ENCODE assay signal across 9 cellular contexts in the genomic region with DNA sequence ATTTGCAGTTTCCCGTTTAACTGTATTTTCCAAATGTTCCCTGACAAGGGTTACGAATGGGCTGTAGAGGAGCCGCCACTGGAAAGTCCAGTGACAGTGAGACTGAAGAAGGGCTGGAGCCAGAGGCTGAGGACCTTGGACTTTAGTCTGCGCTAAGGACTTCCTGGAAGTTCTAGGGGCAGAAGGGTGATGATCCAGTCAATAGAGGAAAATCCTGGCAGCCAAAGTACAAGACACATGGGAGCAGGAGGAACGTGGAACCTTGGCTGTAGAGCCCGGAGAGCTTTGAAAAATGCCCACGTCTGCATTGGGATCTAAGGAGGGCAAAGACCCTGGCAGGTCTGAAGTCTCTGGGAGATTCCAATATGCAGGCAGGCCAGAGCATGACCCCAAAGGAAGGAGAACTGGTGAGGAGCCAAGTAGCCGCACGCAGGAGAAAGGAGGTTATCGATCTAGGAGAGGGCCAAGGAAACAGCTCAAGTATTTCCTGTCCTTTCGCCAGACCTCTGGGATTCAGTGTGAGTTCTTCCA. TPM values are rescaled to one million over a fixed set of nuclear protein-coding genes. Genes with fewer than 3 reads are reported as not detected.
DNase-seq lines count a peak whose midpoint lies in the region; ATAC-seq and TF ChIP-seq lines count a peak whose summit lies in the region.
"Had no signal": no experiment of that assay in that cellular context is flagged by ENCODE, and none has a peak within 500 bp of the region (broad histone marks: within the 10 kb centered on the region; RNA-seq: fewer than 3 reads in every experiment).

No MANE protein-coding gene starts in this region.

- H3K9me3 Mint-ChIP-seq in activated CD8-positive, alpha-beta T cell treated with anti-CD3 and anti-CD28 coated beads for 36 hours = peaks cover 20% of the 10 kb centered on the region

- TF ChIP-seq CTCF in HCT116 (IDR thresholded peaks at IDR 0.05 in 2 of 3, conservative IDR thresholded peaks at IDR 0.05 in 1 of 3; ENCODE audit: borderline replicate concordance in 1 of 3, insufficient read depth in 1 of 3, low read depth in 2 of 3, low read length in 2 of 3) (no peak), gastroesophageal sphincter (IDR thresholded peaks at IDR 0.05) (no peak)
- no peak for TF ChIP-seq CTCF in activated CD8-positive, alpha-beta T cell treated with anti-CD3 and anti-CD28 coated beads for 36 hours (IDR thresholded peaks at IDR 0.05)

- H3K4me1 Mint-ChIP-seq in activated CD8-positive, alpha-beta T cell treated with anti-CD3 and anti-CD28 coated beads for 36 hours (ENCODE audit: low read depth) = peaks cover 95% of the 10 kb centered on the region

- BruUV-seq in HCT116 (replicated peaks; lab: Mats Ljungman, UMichigan) = no TSS peak

- H3K27me3 Mint-ChIP-seq in activated CD8-positive, alpha-beta T cell treated with anti-CD3 and anti-CD28 coated beads for 36 hours = no peaks in the 10 kb centered on the region

- H3K4me1 ChIP-seq in HCT116 (ENCODE audit: control insufficient read depth in 1 of 2, insufficient read depth in 2 of 2, low read length in 2 of 2) (peaks cover 40 to 71% of the 10 kb centered on the region in 2 experiments), gastroesophageal sphincter (peaks cover 0 to 81% (median 25%) of the 10 kb centered on the region in 3 donors)

- ATAC-seq in HCT116 = no peak
- no peak for ATAC-seq in activated CD8-positive, alpha-beta T cell treated with anti-CD3 and anti-CD28 coated beads for 36 hours
- ATAC-seq in gastroesophageal sphincter = no peak
- peak; percentile 2 for ATAC-seq in sciatic nerve

- no peak overlapping the region for H2AFZ ChIP-seq in HCT116 (ENCODE audit: low read depth, low read length, poor library complexity, severe bottlenecking)

- H3K4me3 Mint-ChIP-seq in activated CD8-positive, alpha-beta T cell treated with anti-CD3 and anti-CD28 coated beads for 36 hours = no peak overlapping the region

- H3K27ac ChIP-seq in HCT116 (ENCODE audit: low read depth, low read length) (peak overlapping the region; percentile 96), gastroesophageal sphincter (peak overlapping the region in 3 of 4 donors; percentile 58 to 83 (median 79))

- no peak for TF ChIP-seq RAD21 in HCT116 (IDR thresholded peaks at IDR 0.05; ENCODE audit: low read depth)

- TF ChIP-seq POLR2A in HCT116 (IDR thresholded peaks at IDR 0.05; ENCODE audit: borderline replicate concordance, extremely low read depth, insufficient read depth, insufficient read length) (no peak), gastroesophageal sphincter (IDR thresholded peaks at IDR 0.05) (no peak)

- peak overlapping the region; percentile 95 for H3K27ac Mint-ChIP-seq in activated CD8-positive, alpha-beta T cell treated with anti-CD3 and anti-CD28 coated beads for 36 hours

- peaks cover 4 to 24% of the 10 kb centered on the region in 2 experiments; a peak in 2 of 4 replicates for H3K36me3 ChIP-seq in HCT116 (ENCODE audit: control insufficient read depth in 1 of 2, insufficient read depth in 2 of 2, low read length in 2 of 2)
- H3K36me3 ChIP-seq in gastroesophageal sphincter = no peaks in the 10 kb centered on the region

- TF ChIP-seq EP300 in gastroesophageal sphincter (IDR thresholded peaks at IDR 0.05) = no peak

- H3K36me3 Mint-ChIP-seq in activated CD8-positive, alpha-beta T cell treated with anti-CD3 and anti-CD28 coated beads for 36 hours (ENCODE audit: low read depth) = peaks cover 66% of the 10 kb centered on the region

- H3K4me2 ChIP-seq in HCT116 (ENCODE audit: low read length) = peak overlapping the region; percentile 96; the same call in 1 of the 2 replicates

- H3K9me3 ChIP-seq in HCT116 (ENCODE audit: control insufficient read depth in 1 of 2, insufficient read depth in 1 of 2, low read depth in 1 of 2, low read length in 2 of 2) (no peaks in the 10 kb centered on the region), gastroesophageal sphincter (no peaks in the 10 kb centered on the region)

- H3K4me3 ChIP-seq in HCT116 (replicated peaks in 1 of 2; ENCODE audit: low read depth in 1 of 2, low read length in 2 of 2) (no peak overlapping the region), gastroesophageal sphincter (no peak overlapping the region)

- H3K27me3 ChIP-seq in HCT116 (ENCODE audit: insufficient read depth, low read length) (no peaks in the 10 kb centered on the region), gastroesophageal sphincter (no peaks in the 10 kb centered on the region)

- H3K9me2 ChIP-seq in HCT116 (ENCODE audit: insufficient read depth) = no peaks in the 10 kb centered on the region

- H3K9ac ChIP-seq in HCT116 (ENCODE audit: low read length) = no peak overlapping the region

- no peak for DNase-seq in HCT116 (ENCODE audit: low read depth, low spot score)
- no peak for DNase-seq in activated CD8-positive, alpha-beta T cell treated with anti-CD3 and anti-CD28 coated beads for 36 hours
- DNase-seq in sciatic nerve (ENCODE audit: low spot score) = no peak
- no peak for DNase-seq in T-helper 9 cell
- no peak for DNase-seq in activated gamma-delta T cell (lab: John Stamatoyannopoulos, UW)
- DNase-seq in RPMI8226 = no peak
- no peak for DNase-seq in Ammon's horn (ENCODE audit: low spot score)
- DNase-seq: NCI-H524 treated with DMSO at 0.1 percent for 48 hours had no signal

- WGBS in gastroesophageal sphincter (ENCODE audit: low coverage in 1 of 2), 2 donors = 60 to 81% methylated on average over 9 to 11 of the region's 11 CpGs

- H4K20me1 ChIP-seq in HCT116 (ENCODE audit: insufficient read depth) = no peaks in the 10 kb centered on the region

- RAD21 ChIA-PET in HCT116 (lab: Charles Lee; ENCODE audit: low non-redundant PET in 1 of 2, low total read pairs in 2 of 2, uncharacterized antibody in 2 of 2, unreplicated experiment in 2 of 2) = no interaction called here

- peaks cover 33% of the 10 kb centered on the region; the same call in 1 of the 2 replicates for H3K79me2 ChIP-seq in HCT116 (ENCODE audit: insufficient read depth, low read length)

- intact Hi-C loops in HCT116 (cut with micrococcal nuclease) = no loop called here
- intact Hi-C loops in activated CD8-positive, alpha-beta T cell treated with anti-CD3 and anti-CD28 coated beads for 36 hours (cut with micrococcal nuclease) = loop anchor here (2.0 kb wide), 1 partner anchor 41 kb away; no protein-coding TSS in a partner anchor
- intact Hi-C loops in sciatic nerve (cut with DNase I) = no loop called here

- CTCF ChIA-PET in HCT116 (lab: Charles Lee) = interaction anchor here (1.1 kb wide), 1 partner anchor 104 kb away, joined by 3 read pairs; no protein-coding TSS in a partner anchor
- CTCF ChIA-PET in activated CD8-positive, alpha-beta T cell treated with anti-CD3 and anti-CD28 coated beads for 36 hours (lab: Charles Lee) = interaction anchor here (1.0 to 9.8 kb wide), 7 partner anchors 11 to 43 kb away, joined by 3 to 92 read pairs (median 4); no protein-coding TSS in a partner anchor

- POLR2A ChIA-PET in HCT116 (lab: Charles Lee) = no interaction called here
- POLR2A ChIA-PET in activated CD8-positive, alpha-beta T cell treated with anti-CD3 and anti-CD28 coated beads for 36 hours (lab: Charles Lee) = interaction anchor here (1.1 to 20.2 kb wide), 4 partner anchors 23 to 42 kb away, joined by 4 to 337 read pairs (median 27); partner anchors contain the start of gene MBP

TF ChIP-seq in HCT116, 20 proteins besides CTCF, POLR2A, EP300 and RAD21:
- TF ChIP-seq SRF (IDR thresholded peaks at IDR 0.05; ENCODE audit: low read depth) = no peak
- no peak for TF ChIP-seq SIN3A (IDR thresholded peaks at IDR 0.05; ENCODE audit: low read depth)
- TF ChIP-seq CEBPB (IDR thresholded peaks at IDR 0.05; ENCODE audit: low read depth) = no peak
- TF ChIP-seq ZBTB33 (IDR thresholded peaks at IDR 0.05; ENCODE audit: extremely low read depth, insufficient replicate concordance, low read length) = no peak
- TF ChIP-seq TCF7L2 (IDR thresholded peaks at IDR 0.05; ENCODE audit: borderline replicate concordance, extremely low read depth, insufficient read depth, insufficient read length) = no peak

RNA-seq across cellular contexts. Expression of gene MBP, which starts 28.5 kb away (rescaled TPM):
- total RNA-seq in HCT116 (2021; ENCODE audit: unreplicated experiment) (34.9 TPM), gastroesophageal sphincter (10 to 100 TPM; 23.2 to 34.7 (median 28.2) TPM), sciatic nerve (2,463 TPM)
- 17.5 and 20.2 TPM in 2 replicates for polyA plus RNA-seq in HCT116 (2012)
- 10 to 100 TPM; 39.9 to 41.5 TPM for total RNA-seq in activated CD8-positive, alpha-beta T cell treated with anti-CD3 and anti-CD28 coated beads for 36 hours

Comparison
In these comparisons a context has a peak if more than half of its experiments do, and no peak if none do; other contexts are left out.
1. RNA of gene MBP, which starts 28.5 kb away (total RNA-seq): 2,463 TPM in sciatic nerve (single experiment); 39.9 to 41.5 TPM in activated CD8-positive, alpha-beta T cell treated with anti-CD3 and anti-CD28 coated beads for 36 hours, 34.9 TPM in HCT116 (single experiment) and 23.2 to 34.7 TPM in gastroesophageal sphincter; every median in the first group is over 10 times any median in the second.